ENCODE assay signal across 1 cellular context in the genomic region with DNA sequence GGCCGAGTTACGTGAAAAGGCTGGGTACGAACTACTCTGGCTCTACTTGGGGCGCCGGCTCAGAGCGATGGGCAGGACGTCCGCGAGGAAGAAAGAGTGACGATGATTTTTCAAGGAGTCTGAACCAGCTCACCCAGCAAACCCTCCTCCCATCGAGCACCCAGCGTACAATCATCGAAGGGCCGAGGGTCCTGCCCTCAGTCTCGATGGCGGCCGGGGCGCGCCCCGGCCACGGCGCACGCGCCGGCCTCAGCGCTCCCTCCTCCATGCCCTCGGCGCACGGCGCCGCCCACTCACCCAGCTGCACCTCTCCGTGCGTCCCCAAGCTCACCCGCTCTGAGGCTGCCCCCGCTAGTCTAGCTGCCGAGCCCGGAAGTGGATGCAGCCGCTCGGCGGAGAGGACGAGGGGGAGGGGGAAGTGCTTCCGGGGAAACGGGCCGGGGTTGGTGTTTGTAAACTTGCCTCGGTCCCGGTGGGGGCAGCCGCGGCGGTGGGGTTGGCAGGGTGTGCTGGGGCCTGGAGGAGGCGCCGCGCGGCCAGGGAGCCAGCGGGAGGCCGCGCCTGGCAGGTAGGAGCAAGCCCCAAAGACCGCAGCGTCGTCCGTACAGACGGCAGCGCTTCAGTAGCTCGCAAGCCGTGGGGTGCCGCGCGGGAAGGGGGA.
A peak's percentile ranks its signal among the peaks of the same experiment; 100 is the strongest.
TF ChIP-seq lines count a peak whose summit lies in the region.

A gene with protein sequence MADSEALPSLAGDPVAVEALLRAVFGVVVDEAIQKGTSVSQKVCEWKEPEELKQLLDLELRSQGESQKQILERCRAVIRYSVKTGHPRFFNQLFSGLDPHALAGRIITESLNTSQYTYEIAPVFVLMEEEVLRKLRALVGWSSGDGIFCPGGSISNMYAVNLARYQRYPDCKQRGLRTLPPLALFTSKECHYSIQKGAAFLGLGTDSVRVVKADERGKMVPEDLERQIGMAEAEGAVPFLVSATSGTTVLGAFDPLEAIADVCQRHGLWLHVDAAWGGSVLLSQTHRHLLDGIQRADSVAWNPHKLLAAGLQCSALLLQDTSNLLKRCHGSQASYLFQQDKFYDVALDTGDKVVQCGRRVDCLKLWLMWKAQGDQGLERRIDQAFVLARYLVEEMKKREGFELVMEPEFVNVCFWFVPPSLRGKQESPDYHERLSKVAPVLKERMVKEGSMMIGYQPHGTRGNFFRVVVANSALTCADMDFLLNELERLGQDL (minus strand): TSS at position 656 of the 661 bp plus-strand sequence. CDS start 7,455 bp downstream, outside the sequence.
A gene with protein sequence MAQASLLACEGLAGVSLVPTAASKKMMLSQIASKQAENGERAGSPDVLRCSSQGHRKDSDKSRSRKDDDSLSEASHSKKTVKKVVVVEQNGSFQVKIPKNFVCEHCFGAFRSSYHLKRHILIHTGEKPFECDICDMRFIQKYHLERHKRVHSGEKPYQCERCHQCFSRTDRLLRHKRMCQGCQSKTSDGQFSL (plus strand): TSS at position 453 of the 661 bp plus-strand sequence. CDS start 1,262 bp downstream, outside the sequence.

TF ChIP-seq in K562, 482 proteins besides CTCF, POLR2A, EP300 and RAD21 (continued from another document and continues in another):
- TF ChIP-seq, protein P1, sequence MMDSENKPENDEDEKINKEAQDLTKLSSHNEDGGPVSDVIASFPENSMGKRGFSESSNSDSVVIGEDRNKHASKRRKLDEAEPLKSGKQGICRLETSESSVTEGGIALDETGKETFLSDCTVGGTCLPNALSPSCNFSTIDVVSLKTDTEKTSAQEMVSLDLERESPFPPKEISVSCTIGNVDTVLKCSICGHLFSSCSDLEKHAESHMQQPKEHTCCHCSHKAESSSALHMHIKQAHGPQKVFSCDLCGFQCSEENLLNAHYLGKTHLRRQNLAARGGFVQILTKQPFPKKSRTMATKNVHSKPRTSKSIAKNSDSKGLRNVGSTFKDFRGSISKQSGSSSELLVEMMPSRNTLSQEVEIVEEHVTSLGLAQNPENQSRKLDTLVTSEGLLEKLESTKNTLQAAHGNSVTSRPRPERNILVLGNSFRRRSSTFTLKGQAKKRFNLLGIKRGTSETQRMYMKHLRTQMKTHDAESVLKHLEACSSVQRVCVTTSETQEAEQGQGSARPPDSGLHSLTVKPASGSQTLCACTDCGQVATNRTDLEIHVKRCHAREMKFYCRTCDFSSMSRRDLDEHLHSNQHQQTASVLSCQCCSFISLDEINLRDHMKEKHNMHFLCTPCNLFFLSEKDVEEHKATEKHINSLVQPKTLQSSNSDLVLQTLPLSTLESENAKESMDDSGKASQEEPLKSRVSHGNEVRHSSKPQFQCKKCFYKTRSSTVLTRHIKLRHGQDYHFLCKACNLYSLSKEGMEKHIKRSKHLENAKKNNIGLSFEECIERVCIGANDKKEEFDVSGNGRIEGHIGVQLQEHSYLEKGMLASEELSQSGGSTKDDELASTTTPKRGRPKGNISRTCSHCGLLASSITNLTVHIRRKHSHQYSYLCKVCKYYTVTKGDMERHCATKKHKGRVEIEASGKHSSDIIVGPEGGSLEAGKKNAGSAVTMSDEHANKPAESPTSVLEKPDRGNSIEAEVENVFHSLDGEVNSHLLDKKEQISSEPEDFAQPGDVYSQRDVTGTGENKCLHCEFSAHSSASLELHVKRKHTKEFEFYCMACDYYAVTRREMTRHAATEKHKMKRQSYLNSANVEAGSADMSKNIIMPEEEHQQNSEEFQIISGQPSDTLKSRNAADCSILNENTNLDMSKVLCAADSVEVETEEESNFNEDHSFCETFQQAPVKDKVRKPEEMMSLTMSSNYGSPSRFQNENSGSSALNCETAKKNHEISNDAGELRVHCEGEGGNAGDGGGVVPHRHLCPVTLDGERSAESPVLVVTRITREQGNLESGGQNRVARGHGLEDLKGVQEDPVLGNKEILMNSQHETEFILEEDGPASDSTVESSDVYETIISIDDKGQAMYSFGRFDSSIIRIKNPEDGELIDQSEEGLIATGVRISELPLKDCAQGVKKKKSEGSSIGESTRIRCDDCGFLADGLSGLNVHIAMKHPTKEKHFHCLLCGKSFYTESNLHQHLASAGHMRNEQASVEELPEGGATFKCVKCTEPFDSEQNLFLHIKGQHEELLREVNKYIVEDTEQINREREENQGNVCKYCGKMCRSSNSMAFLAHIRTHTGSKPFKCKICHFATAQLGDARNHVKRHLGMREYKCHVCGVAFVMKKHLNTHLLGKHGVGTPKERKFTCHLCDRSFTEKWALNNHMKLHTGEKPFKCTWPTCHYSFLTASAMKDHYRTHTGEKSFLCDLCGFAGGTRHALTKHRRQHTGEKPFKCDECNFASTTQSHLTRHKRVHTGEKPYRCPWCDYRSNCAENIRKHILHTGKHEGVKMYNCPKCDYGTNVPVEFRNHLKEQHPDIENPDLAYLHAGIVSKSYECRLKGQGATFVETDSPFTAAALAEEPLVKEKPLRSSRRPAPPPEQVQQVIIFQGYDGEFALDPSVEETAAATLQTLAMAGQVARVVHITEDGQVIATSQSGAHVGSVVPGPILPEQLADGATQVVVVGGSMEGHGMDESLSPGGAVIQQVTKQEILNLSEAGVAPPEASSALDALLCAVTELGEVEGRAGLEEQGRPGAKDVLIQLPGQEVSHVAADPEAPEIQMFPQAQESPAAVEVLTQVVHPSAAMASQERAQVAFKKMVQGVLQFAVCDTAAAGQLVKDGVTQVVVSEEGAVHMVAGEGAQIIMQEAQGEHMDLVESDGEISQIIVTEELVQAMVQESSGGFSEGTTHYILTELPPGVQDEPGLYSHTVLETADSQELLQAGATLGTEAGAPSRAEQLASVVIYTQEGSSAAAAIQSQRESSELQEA (IDR thresholded peaks at IDR 0.05; ENCODE audit: low read depth), result no peak
- TF ChIP-seq, protein P2, sequence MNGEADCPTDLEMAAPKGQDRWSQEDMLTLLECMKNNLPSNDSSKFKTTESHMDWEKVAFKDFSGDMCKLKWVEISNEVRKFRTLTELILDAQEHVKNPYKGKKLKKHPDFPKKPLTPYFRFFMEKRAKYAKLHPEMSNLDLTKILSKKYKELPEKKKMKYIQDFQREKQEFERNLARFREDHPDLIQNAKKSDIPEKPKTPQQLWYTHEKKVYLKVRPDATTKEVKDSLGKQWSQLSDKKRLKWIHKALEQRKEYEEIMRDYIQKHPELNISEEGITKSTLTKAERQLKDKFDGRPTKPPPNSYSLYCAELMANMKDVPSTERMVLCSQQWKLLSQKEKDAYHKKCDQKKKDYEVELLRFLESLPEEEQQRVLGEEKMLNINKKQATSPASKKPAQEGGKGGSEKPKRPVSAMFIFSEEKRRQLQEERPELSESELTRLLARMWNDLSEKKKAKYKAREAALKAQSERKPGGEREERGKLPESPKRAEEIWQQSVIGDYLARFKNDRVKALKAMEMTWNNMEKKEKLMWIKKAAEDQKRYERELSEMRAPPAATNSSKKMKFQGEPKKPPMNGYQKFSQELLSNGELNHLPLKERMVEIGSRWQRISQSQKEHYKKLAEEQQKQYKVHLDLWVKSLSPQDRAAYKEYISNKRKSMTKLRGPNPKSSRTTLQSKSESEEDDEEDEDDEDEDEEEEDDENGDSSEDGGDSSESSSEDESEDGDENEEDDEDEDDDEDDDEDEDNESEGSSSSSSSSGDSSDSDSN (IDR thresholded peaks at IDR 0.05; ENCODE audit: borderline replicate concordance in 1 of 2, low read depth in 2 of 2, low read length in 2 of 2), result peak in 1 of 2 experiments; percentile 80; a peak in 1 of 4 replicates
- peak; percentile 49; the same call in 1 of the 2 replicates for TF ChIP-seq GTF2F1 (IDR thresholded peaks at IDR 0.05; ENCODE audit: low read depth, low read length)
- peak; percentile 62; the same call in 1 of the 2 replicates for TF ChIP-seq MYC (IDR thresholded peaks at IDR 0.05; ENCODE audit: low read depth, low read length)
- TF ChIP-seq MYC (CRISPR knock-in tag; IDR thresholded peaks at IDR 0.05; ENCODE audit: borderline replicate concordance, low read depth), result no peak
- no peak for TF ChIP-seq TAL1 (IDR thresholded peaks at IDR 0.05)
- TF ChIP-seq, protein P3, sequence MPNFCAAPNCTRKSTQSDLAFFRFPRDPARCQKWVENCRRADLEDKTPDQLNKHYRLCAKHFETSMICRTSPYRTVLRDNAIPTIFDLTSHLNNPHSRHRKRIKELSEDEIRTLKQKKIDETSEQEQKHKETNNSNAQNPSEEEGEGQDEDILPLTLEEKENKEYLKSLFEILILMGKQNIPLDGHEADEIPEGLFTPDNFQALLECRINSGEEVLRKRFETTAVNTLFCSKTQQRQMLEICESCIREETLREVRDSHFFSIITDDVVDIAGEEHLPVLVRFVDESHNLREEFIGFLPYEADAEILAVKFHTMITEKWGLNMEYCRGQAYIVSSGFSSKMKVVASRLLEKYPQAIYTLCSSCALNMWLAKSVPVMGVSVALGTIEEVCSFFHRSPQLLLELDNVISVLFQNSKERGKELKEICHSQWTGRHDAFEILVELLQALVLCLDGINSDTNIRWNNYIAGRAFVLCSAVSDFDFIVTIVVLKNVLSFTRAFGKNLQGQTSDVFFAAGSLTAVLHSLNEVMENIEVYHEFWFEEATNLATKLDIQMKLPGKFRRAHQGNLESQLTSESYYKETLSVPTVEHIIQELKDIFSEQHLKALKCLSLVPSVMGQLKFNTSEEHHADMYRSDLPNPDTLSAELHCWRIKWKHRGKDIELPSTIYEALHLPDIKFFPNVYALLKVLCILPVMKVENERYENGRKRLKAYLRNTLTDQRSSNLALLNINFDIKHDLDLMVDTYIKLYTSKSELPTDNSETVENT (CRISPR knock-in tag; IDR thresholded peaks at IDR 0.05), result peak; percentile 56; the same call in 1 of the 2 replicates
- TF ChIP-seq SUPT5H (IDR thresholded peaks at IDR 0.05), result peak; percentile 90
- TF ChIP-seq FOS (IDR thresholded peaks at IDR 0.05; ENCODE audit: extremely low read depth, insufficient read length), result no peak
- no peak for TF ChIP-seq CHD4 (IDR thresholded peaks at IDR 0.05; ENCODE audit: insufficient read depth, insufficient replicate concordance, low read depth, low read length, poor library complexity, severe bottlenecking)
- peak; percentile 91 for TF ChIP-seq FIP1L1 (IDR thresholded peaks at IDR 0.05; ENCODE audit: low read depth, low read length, poor library complexity, severe bottlenecking)
- no peak for TF ChIP-seq GATAD2B (IDR thresholded peaks at IDR 0.05; ENCODE audit: borderline replicate concordance)
- peak; percentile 4; the same call in 1 of the 2 replicates for TF ChIP-seq TRIM28 (IDR thresholded peaks at IDR 0.05)
- 0 out of 2 replicates have a peak, but pooled peaks have one; percentile 47 for TF ChIP-seq BRD4 (IDR thresholded peaks at IDR 0.05)
- 0 out of 2 replicates have a peak, but pooled peaks have one; percentile 17 for TF ChIP-seq NBN (IDR thresholded peaks at IDR 0.05; ENCODE audit: low read depth)
- peak; percentile 37 for TF ChIP-seq HNRNPLL (IDR thresholded peaks at IDR 0.05; ENCODE audit: low read depth, low read length, poor library complexity, severe bottlenecking)
- TF ChIP-seq TRIM24 (IDR thresholded peaks at IDR 0.05), result peak in 1 of 2 experiments; percentile 52; a peak in 2 of 4 replicates
- TF ChIP-seq ZNF778 (CRISPR knock-in tag; IDR thresholded peaks at IDR 0.05), result no peak
- 0 out of 2 replicates have a peak, but pooled peaks have one; percentile 17 for TF ChIP-seq FOXP1 (CRISPR knock-in tag; IDR thresholded peaks at IDR 0.05)
- peak; percentile 95 for TF ChIP-seq GABPB1 (CRISPR knock-in tag; IDR thresholded peaks at IDR 0.05)
- TF ChIP-seq MAFK (IDR thresholded peaks at IDR 0.05; ENCODE audit: low read length), result peak; percentile 5; the same call in 1 of the 2 replicates
- TF ChIP-seq NR2C2 (CRISPR knock-in tag; IDR thresholded peaks at IDR 0.05), result peak; percentile 98
- TF ChIP-seq NR2C2 (tag; IDR thresholded peaks at IDR 0.05), result peak; percentile 100
- TF ChIP-seq ZNF644 (tag; IDR thresholded peaks at IDR 0.05; ENCODE audit: low read depth), result peak; percentile 1; the same call in 1 of the 2 replicates
- no peak for TF ChIP-seq ZFP36 (IDR thresholded peaks at IDR 0.05; ENCODE audit: low read depth, low read length, partially characterized antibody)
- TF ChIP-seq, protein P4, sequence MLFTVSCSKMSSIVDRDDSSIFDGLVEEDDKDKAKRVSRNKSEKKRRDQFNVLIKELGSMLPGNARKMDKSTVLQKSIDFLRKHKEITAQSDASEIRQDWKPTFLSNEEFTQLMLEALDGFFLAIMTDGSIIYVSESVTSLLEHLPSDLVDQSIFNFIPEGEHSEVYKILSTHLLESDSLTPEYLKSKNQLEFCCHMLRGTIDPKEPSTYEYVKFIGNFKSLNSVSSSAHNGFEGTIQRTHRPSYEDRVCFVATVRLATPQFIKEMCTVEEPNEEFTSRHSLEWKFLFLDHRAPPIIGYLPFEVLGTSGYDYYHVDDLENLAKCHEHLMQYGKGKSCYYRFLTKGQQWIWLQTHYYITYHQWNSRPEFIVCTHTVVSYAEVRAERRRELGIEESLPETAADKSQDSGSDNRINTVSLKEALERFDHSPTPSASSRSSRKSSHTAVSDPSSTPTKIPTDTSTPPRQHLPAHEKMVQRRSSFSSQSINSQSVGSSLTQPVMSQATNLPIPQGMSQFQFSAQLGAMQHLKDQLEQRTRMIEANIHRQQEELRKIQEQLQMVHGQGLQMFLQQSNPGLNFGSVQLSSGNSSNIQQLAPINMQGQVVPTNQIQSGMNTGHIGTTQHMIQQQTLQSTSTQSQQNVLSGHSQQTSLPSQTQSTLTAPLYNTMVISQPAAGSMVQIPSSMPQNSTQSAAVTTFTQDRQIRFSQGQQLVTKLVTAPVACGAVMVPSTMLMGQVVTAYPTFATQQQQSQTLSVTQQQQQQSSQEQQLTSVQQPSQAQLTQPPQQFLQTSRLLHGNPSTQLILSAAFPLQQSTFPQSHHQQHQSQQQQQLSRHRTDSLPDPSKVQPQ (CRISPR knock-in tag; IDR thresholded peaks at IDR 0.05; ENCODE audit: borderline replicate concordance), result no peak
- TF ChIP-seq ETV6 (IDR thresholded peaks at IDR 0.05; ENCODE audit: borderline replicate concordance in 1 of 2, low read depth in 2 of 2, low read length in 1 of 2), result peak; percentile 60 to 78; a peak in 3 of 4 replicates
- TF ChIP-seq ETV6 (CRISPR knock-in tag; IDR thresholded peaks at IDR 0.05; ENCODE audit: borderline replicate concordance), result no peak
- peak; percentile 95 to 98 for TF ChIP-seq FOXK2 (conservative IDR thresholded peaks at IDR 0.05 in 1 of 2, IDR thresholded peaks at IDR 0.05 in 1 of 2; ENCODE audit: low read depth in 2 of 2)
- TF ChIP-seq, protein P5, sequence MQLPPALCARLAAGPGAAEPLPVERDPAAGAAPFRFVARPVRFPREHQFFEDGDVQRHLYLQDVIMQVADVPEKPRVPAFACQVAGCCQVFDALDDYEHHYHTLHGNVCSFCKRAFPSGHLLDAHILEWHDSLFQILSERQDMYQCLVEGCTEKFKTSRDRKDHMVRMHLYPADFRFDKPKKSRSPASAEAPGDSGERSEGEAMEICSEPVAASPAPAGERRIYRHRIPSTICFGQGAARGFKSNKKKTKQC (CRISPR knock-in tag; IDR thresholded peaks at IDR 0.05), result peak; percentile 67
- TF ChIP-seq ILF3 (IDR thresholded peaks at IDR 0.05; ENCODE audit: borderline replicate concordance), result no peak
- peak; percentile 82; the same call in 1 of the 2 replicates for TF ChIP-seq ZBTB7A (IDR thresholded peaks at IDR 0.05; ENCODE audit: borderline replicate concordance, control insufficient read depth, low read depth, low read length)
- no peak for TF ChIP-seq SMARCE1 (IDR thresholded peaks at IDR 0.05)
- TF ChIP-seq, protein P6, sequence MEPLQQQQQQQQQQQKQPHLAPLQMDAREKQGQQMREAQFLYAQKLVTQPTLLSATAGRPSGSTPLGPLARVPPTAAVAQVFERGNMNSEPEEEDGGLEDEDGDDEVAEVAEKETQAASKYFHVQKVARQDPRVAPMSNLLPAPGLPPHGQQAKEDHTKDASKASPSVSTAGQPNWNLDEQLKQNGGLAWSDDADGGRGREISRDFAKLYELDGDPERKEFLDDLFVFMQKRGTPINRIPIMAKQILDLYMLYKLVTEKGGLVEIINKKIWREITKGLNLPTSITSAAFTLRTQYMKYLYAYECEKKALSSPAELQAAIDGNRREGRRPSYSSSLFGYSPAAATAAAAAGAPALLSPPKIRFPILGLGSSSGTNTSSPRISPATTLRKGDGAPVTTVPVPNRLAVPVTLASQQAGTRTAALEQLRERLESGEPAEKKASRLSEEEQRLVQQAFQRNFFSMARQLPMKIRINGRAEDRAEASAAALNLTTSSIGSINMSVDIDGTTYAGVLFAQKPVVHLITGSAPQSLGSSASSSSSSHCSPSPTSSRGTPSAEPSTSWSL (CRISPR knock-in tag; IDR thresholded peaks at IDR 0.05; ENCODE audit: borderline replicate concordance), result no peak
